In the genomic region with DNA sequence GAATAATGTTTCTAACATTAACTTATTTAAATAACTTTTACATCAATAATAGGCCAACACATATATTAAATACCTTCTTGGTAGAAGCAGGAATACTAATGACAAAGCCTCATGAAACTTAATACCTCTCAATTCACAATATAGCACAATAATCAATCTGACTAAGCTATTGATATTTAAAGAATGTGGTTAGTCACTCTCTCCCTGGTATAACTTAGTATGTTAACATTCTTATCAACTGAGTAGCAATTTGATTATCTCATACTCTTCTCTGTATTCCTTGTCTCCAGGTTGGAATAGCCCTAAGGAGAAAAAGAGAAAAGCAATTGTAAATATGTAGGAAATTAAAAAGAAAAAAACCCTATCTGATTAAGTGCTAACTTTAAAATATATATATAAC, we compare ENCODE assay signal across 1 cellular context.
TF ChIP-seq lines count a peak whose summit lies in the region.

No MANE protein-coding gene starts in this region.

TF ChIP-seq in IMR-90, 13 proteins besides CTCF, POLR2A, EP300 and RAD21:
- TF ChIP-seq CHD1 (IDR thresholded peaks at IDR 0.05; ENCODE audit: low read depth, low read length) = no peak
- TF ChIP-seq MAZ (IDR thresholded peaks at IDR 0.05; ENCODE audit: borderline replicate concordance, low read depth, low read length) = no peak
- TF ChIP-seq RCOR1 (IDR thresholded peaks at IDR 0.05; ENCODE audit: insufficient replicate concordance, low read length) = no peak
- no peak for TF ChIP-seq RFX5 (IDR thresholded peaks at IDR 0.05; ENCODE audit: low read depth, low read length)
- TF ChIP-seq SMC3 (IDR thresholded peaks at IDR 0.05; ENCODE audit: low read depth, low read length) = no peak
- TF ChIP-seq FOS (IDR thresholded peaks at IDR 0.05; ENCODE audit: low read depth, low read length) = 0 out of 2 replicates have a peak, but pooled peaks have one; percentile 23
- TF ChIP-seq, protein P1, sequence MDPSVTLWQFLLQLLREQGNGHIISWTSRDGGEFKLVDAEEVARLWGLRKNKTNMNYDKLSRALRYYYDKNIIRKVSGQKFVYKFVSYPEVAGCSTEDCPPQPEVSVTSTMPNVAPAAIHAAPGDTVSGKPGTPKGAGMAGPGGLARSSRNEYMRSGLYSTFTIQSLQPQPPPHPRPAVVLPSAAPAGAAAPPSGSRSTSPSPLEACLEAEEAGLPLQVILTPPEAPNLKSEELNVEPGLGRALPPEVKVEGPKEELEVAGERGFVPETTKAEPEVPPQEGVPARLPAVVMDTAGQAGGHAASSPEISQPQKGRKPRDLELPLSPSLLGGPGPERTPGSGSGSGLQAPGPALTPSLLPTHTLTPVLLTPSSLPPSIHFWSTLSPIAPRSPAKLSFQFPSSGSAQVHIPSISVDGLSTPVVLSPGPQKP (IDR thresholded peaks at IDR 0.05; ENCODE audit: borderline replicate concordance, low read depth, low read length) = no peak
TF ChIP-seq in IMR-90: peak in this region for 1.
